11 cellular contexts compared by ENCODE assay signal in genomic region chr2:150125708-150126107, GRCh38.
DNase-seq lines count a peak whose midpoint lies in the region; ATAC-seq, FAIRE-seq and TF ChIP-seq lines count a peak whose summit lies in the region.
"Had no signal": no experiment of that assay in that cellular context is flagged by ENCODE, and none has a peak within 500 bp of the region (broad histone marks: within the 10 kb centered on the region; RNA-seq: fewer than 3 reads in every experiment).

No MANE protein-coding gene starts in this region.

- H3K4me2 ChIP-seq in PC-3 (ENCODE audit: low read length), result peak overlapping the region; percentile 23; the same call in 1 of the 2 replicates

- no peaks in the 10 kb centered on the region for H3K9me2 ChIP-seq in PC-3 (replicated peaks; ENCODE audit: low read length)

- TF ChIP-seq CTCF in PC-3 (conservative IDR thresholded peaks at IDR 0.05; ENCODE audit: low read depth, low read length) (0 out of 2 replicates have a peak, but pooled peaks have one; percentile 11), pancreas (IDR thresholded peaks at IDR 0.05) (no peak)

- H3K27ac ChIP-seq in PC-3 (ENCODE audit: low read length), result peak overlapping the region; percentile 60
- peak overlapping the region in 1 of 4 donors; percentile 18 for H3K27ac ChIP-seq in pancreas
- H3K27ac ChIP-seq: heart right ventricle had no signal

- POLR2A ChIA-PET in PC-3 (lab: Charles Lee; ENCODE audit: unreplicated experiment), result interaction anchor here (0.6 kb wide), 1 partner anchor 62 kb away, joined by 3 read pairs; no protein-coding TSS in a partner anchor

- peak overlapping the region; percentile 9; the same call in 1 of the 2 replicates for H2AFZ ChIP-seq in PC-3 (ENCODE audit: low read length)

- peaks cover 39% of the 10 kb centered on the region for H3K4me1 ChIP-seq in PC-3 (ENCODE audit: insufficient read depth, low read length)
- H3K4me1 ChIP-seq in pancreas, result no peaks in the 10 kb centered on the region
- H3K4me1 ChIP-seq: heart right ventricle had no signal

- intact Hi-C loops in PC-3 (cut with micrococcal nuclease), result no loop called here
- intact Hi-C loops in pancreas (cut with DNase I), result no loop called here

- no peaks in the 10 kb centered on the region for H3K36me3 ChIP-seq in PC-3 (ENCODE audit: low read depth, low read length)
- no peaks in the 10 kb centered on the region for H3K36me3 ChIP-seq in pancreas
- H3K36me3 ChIP-seq: heart right ventricle had no signal

- H3K4me3 ChIP-seq in PC-3 (ENCODE audit: low read length) (no peak overlapping the region), pancreas (no peak overlapping the region)
- H3K4me3 ChIP-seq: heart right ventricle had no signal

- H3K27me3 ChIP-seq in PC-3 (ENCODE audit: low read length), result no peaks in the 10 kb centered on the region
- no peaks in the 10 kb centered on the region for H3K27me3 ChIP-seq in pancreas
- H3K27me3 ChIP-seq: heart right ventricle had no signal

- H4K20me1 ChIP-seq in PC-3 (ENCODE audit: low read length), result no peaks in the 10 kb centered on the region

- CTCF ChIA-PET in PC-3 (lab: Charles Lee), result no interaction called here

- DNase-seq in GM04504 (ENCODE audit: low read depth) (peak; percentile 84), PC-3 (peak; percentile 37), pancreas (peak in 1 of 6 donors; percentile 19), NCI-H69 (lab: John Stamatoyannopoulos, UW) (no peak)
- DNase-seq: heart right ventricle had no signal

- 0 out of 2 replicates have a peak overlapping the region, but pooled peaks have one; percentile 2 for H3K9ac ChIP-seq in PC-3 (ENCODE audit: low read length)

- no peaks in the 10 kb centered on the region for H3K79me2 ChIP-seq in PC-3 (ENCODE audit: low read length)

- no TSS peak for BruUV-seq in PC-3 (replicated peaks; lab: Mats Ljungman, UMichigan)

- H3K9me3 ChIP-seq in PC-3 (ENCODE audit: low read length) (no peaks in the 10 kb centered on the region), pancreas (no peaks in the 10 kb centered on the region)
- H3K9me3 ChIP-seq: heart right ventricle had no signal

- 51 to 52% methylated on average over 9 of the region's 9 CpGs for WGBS in pancreas, 2 donors

- no peaks in the 10 kb centered on the region for H3F3A ChIP-seq in PC-3 (ENCODE audit: low read length, unreplicated experiment)

- ATAC-seq in PC-3 (no peak), esophagus mucosa (peak; percentile 22), pancreas (peak in 3 of 4 donors; percentile 71 to 83 (median 77)), GM19463 (IDR thresholded peaks at IDR 0.05; ENCODE audit: unreplicated experiment) (no peak), GM18909 (IDR thresholded peaks at IDR 0.05; ENCODE audit: poor library complexity, unreplicated experiment) (no peak), HG03025 (IDR thresholded peaks at IDR 0.05; ENCODE audit: low FRiP score, unreplicated experiment) (no peak)
- ATAC-seq: activated CD4-positive, CD25-positive, alpha-beta regulatory T cell treated with anti-CD3 and anti-CD28 coated beads, Interleukin-2, amount 50 U/mL, for 24 hours; activated naive CD4-positive, alpha-beta T cell treated with anti-CD3 and anti-CD28 coated beads, Interleukin-2, amount 50 U/mL, for 72 hours had no signal

- FAIRE-seq in pancreas (lab: Jason Lieb, UNC), result no peak

Comparison
In these comparisons a context has a peak if more than half of its experiments do, and no peak if none do; other contexts are left out.
1. ATAC-seq: peak in esophagus mucosa (single experiment) and pancreas (3 of 4); none in PC-3 (single experiment), GM19463 (single experiment), GM18909 (single experiment) and HG03025 (single experiment).